Comparison of ENCODE assay signal across 13 cellular contexts in the genomic region with DNA sequence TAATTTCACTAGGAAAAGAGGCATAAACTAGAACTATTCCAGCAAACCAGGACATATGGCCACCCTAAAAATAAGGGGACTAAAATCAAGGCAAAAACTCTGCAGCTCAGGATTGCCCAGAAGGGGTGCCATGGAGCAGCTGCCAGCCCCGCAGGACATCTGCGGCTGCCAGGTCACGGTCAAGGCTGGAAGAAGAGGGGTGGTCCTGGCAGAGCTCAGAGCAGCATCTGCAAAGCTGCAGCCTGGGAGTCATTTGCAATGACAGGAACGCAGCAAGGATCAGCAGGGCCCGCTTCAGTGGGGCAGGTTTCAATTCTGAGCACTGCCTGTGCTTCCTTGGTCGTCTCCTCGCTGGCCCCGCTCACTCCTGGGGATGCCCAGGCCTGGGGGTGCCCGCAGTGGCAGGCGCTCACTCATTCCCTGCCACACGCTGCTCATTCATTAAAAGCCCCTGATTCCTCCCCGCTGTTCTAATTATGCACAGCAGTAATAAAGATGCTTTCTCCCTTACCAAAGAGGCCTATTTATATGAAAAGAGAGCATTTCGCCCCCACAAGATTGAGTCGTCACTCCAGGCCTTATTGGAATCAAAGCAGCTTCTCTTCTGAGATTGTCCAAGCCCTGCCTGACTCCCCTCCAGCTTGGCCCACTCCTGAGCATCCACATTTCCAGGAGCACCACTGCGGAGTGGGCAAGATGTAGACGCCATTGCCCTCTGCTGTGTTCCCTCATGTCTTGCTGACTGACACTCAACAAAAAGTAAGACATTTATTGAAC. TPM values are rescaled to one million over a fixed set of nuclear protein-coding genes. Genes with fewer than 3 reads are reported as not detected.
A peak's percentile ranks its signal among the peaks of the same experiment; 100 is the strongest.
DNase-seq lines count a peak whose midpoint lies in the region; ATAC-seq and TF ChIP-seq lines count a peak whose summit lies in the region.
"Had no signal": no experiment of that assay in that cellular context is flagged by ENCODE, and none has a peak within 500 bp of the region (broad histone marks: within the 10 kb centered on the region; RNA-seq: fewer than 3 reads in every experiment).

No MANE protein-coding gene starts in this region.

- CTCF ChIA-PET in HCT116 (lab: Charles Lee), result interaction anchor here (1.1 kb wide), 2 partner anchors 9 to 25 kb away, joined by 3 read pairs; no protein-coding TSS in a partner anchor

- H3K4me1 ChIP-seq in HCT116 (ENCODE audit: control insufficient read depth in 1 of 2, insufficient read depth in 2 of 2, low read length in 2 of 2) (peaks cover 0 to 8% of the 10 kb centered on the region in 2 experiments; a peak in 1 of 4 replicates), transverse colon (peaks cover 0 to 11% (median 10%) of the 10 kb centered on the region in 4 donors)

- no peaks in the 10 kb centered on the region for H4K20me1 ChIP-seq in HCT116 (ENCODE audit: insufficient read depth)

- no peaks in the 10 kb centered on the region for H3K9me3 ChIP-seq in HCT116 (ENCODE audit: control insufficient read depth in 1 of 2, insufficient read depth in 1 of 2, low read depth in 1 of 2, low read length in 2 of 2)
- no peaks in the 10 kb centered on the region for H3K9me3 ChIP-seq in transverse colon
- H3K9me3 ChIP-seq: thoracic aorta had no signal

- peak; percentile 16; the same call in 1 of the 2 replicates for TF ChIP-seq CTCF in 22Rv1 (IDR thresholded peaks at IDR 0.05)
- peak in 2 of 3 experiments; percentile 58 to 68; a peak in 4 of 6 replicates for TF ChIP-seq CTCF in HCT116 (IDR thresholded peaks at IDR 0.05 in 2 of 3, conservative IDR thresholded peaks at IDR 0.05 in 1 of 3; ENCODE audit: borderline replicate concordance in 1 of 3, insufficient read depth in 1 of 3, low read depth in 2 of 3, low read length in 2 of 3)
- TF ChIP-seq CTCF in transverse colon (IDR thresholded peaks at IDR 0.05), result peak in 2 of 5 experiments; percentile 7 to 16

- no peak for TF ChIP-seq EP300 in transverse colon (IDR thresholded peaks at IDR 0.05; ENCODE audit: low read depth)

- WGBS in transverse colon (ENCODE audit: low coverage in 1 of 2), 2 donors, result 77 to 78% methylated on average over 4 to 16 of the region's 16 CpGs

- BruUV-seq in HCT116 (replicated peaks; lab: Mats Ljungman, UMichigan), result no TSS peak

- RAD21 ChIA-PET in HCT116 (lab: Charles Lee; ENCODE audit: low non-redundant PET in 1 of 2, low total read pairs in 2 of 2, uncharacterized antibody in 2 of 2, unreplicated experiment in 2 of 2), result interaction anchor here (0.5 to 0.6 kb wide), 2 partner anchors 19 to 338 kb away, joined by 3 to 4 read pairs; no protein-coding TSS in a partner anchor

- no peak for ATAC-seq in HCT116
- ATAC-seq in HG02970 (IDR thresholded peaks at IDR 0.05; ENCODE audit: low FRiP score, unreplicated experiment), result no peak
- ATAC-seq: activated T-cell treated with anti-CD3 and anti-CD28 coated beads, Interleukin-2, amount 50 U/mL, for 72 hours; naive thymus-derived CD8-positive, alpha-beta T cell had no signal

- POLR2A ChIA-PET in HCT116 (lab: Charles Lee), result no interaction called here

- H3K4me2 ChIP-seq in HCT116 (ENCODE audit: low read length), result no peak overlapping the region

- in situ Hi-C loops in transverse colon (cut with MboI; ENCODE audit: low pct_ligation_motif_present in 1 of 4, low pct_unique_long_range_greater_than_20kb in 1 of 4, low sequenced_read_pairs in 3 of 4), result no loop called here

- TF ChIP-seq RAD21 in HCT116 (IDR thresholded peaks at IDR 0.05; ENCODE audit: low read depth), result no peak

- no peak overlapping the region for H3K9ac ChIP-seq in HCT116 (ENCODE audit: low read length)

- H3K36me3 ChIP-seq in HCT116 (ENCODE audit: control insufficient read depth in 1 of 2, insufficient read depth in 2 of 2, low read length in 2 of 2) (no peaks in the 10 kb centered on the region), transverse colon (no peaks in the 10 kb centered on the region)
- H3K36me3 ChIP-seq: thoracic aorta had no signal

- DNase-seq in HCT116 (ENCODE audit: low read depth, low spot score) (no peak), caudate nucleus (lab: John Stamatoyannopoulos, UW) (peak in 40 of 61 donors; percentile 7 to 68 (median 38)), left kidney (ENCODE audit: low read depth, low spot score) (peak; percentile 54), transverse colon (no peak), SW480 (ENCODE audit: low spot score) (no peak)
- no peak for DNase-seq in activated CD4-positive, CD25-positive, alpha-beta regulatory T cell treated with anti-CD3 and anti-CD28 coated beads, Interleukin-2, amount 50 U/mL, for 72 hours
- DNase-seq: activated T-cell treated with anti-CD3 and anti-CD28 coated beads, Interleukin-2, amount 50 U/mL, for 72 hours; naive thymus-derived CD8-positive, alpha-beta T cell; NCI-H1417; stimulated activated CD4-positive, alpha-beta T cell treated with anti-CD3 and anti-CD28 coated beads, Interleukin-4, amount 100 ng/mL, for 24 hours had no signal

- H2AFZ ChIP-seq in HCT116 (ENCODE audit: low read depth, low read length, poor library complexity, severe bottlenecking), result no peak overlapping the region

- H3K4me3 ChIP-seq in HCT116 (replicated peaks in 1 of 2; ENCODE audit: low read depth in 1 of 2, low read length in 2 of 2) (no peak overlapping the region), transverse colon (no peak overlapping the region)
- H3K4me3 ChIP-seq: thoracic aorta had no signal

- H3K9me2 ChIP-seq in HCT116 (ENCODE audit: insufficient read depth), result no peaks in the 10 kb centered on the region

- H3K27me3 ChIP-seq in HCT116 (ENCODE audit: insufficient read depth, low read length), result no peaks in the 10 kb centered on the region
- peaks cover 17% of the 10 kb centered on the region for H3K27me3 ChIP-seq in transverse colon

- intact Hi-C loops in HCT116 (cut with micrococcal nuclease) (no loop called here), transverse colon (cut with DNase I; ENCODE audit: low total_unique reads) (no loop called here)

- TF ChIP-seq POLR2A in HCT116 (IDR thresholded peaks at IDR 0.05; ENCODE audit: borderline replicate concordance, extremely low read depth, insufficient read depth, insufficient read length), result no peak
- no peak for TF ChIP-seq POLR2A in transverse colon (IDR thresholded peaks at IDR 0.05)

- H3K27ac ChIP-seq in 22Rv1, result no peak overlapping the region
- no peak overlapping the region for H3K27ac ChIP-seq in HCT116 (ENCODE audit: low read depth, low read length)
- H3K27ac ChIP-seq in caudate nucleus (ENCODE audit: low read depth, low read length), result no peak overlapping the region
- no peak overlapping the region for H3K27ac ChIP-seq in transverse colon
- H3K27ac ChIP-seq: thoracic aorta had no signal

- peaks cover 42% of the 10 kb centered on the region for H3K79me2 ChIP-seq in HCT116 (ENCODE audit: insufficient read depth, low read length)

TF ChIP-seq in HCT116, 20 proteins besides CTCF, POLR2A, EP300 and RAD21:
- TF ChIP-seq FOSL1 (IDR thresholded peaks at IDR 0.05; ENCODE audit: low read depth) (no peak), CEBPB (IDR thresholded peaks at IDR 0.05; ENCODE audit: low read depth) (no peak), EZH2phosphoT487 (IDR thresholded peaks at IDR 0.05; ENCODE audit: borderline replicate concordance) (no peak)

RNA-seq across cellular contexts. Expression of a gene that starts 4.6 kb away (rescaled TPM):
- total RNA-seq in HCT116 (2021; ENCODE audit: unreplicated experiment), result 19.8 TPM
- polyA plus RNA-seq in HCT116 (2012), result 7.0 and 8.9 TPM in 2 replicates
- total RNA-seq in transverse colon, result 10 to 100 TPM in 1 of 4 donors, 1 to 10 TPM in 3; 6.4 to 52.3 (median 9.5) TPM
- total RNA-seq: naive thymus-derived CD8-positive, alpha-beta T cell had no signal
- polyA plus RNA-seq: naive thymus-derived CD8-positive, alpha-beta T cell had no signal

Comparison
In these comparisons a context has a peak if more than half of its experiments do, and no peak if none do; other contexts are left out.
1. DNase-seq: peak in caudate nucleus (40 of 61) and left kidney (single experiment); none in HCT116 (single experiment), transverse colon (single experiment), SW480 (single experiment) and activated CD4-positive, CD25-positive, alpha-beta regulatory T cell treated with anti-CD3 and anti-CD28 coated beads, Interleukin-2, amount 50 U/mL, for 72 hours (single experiment).